ENCODE assay signal across 22 cellular contexts in the genomic region with DNA sequence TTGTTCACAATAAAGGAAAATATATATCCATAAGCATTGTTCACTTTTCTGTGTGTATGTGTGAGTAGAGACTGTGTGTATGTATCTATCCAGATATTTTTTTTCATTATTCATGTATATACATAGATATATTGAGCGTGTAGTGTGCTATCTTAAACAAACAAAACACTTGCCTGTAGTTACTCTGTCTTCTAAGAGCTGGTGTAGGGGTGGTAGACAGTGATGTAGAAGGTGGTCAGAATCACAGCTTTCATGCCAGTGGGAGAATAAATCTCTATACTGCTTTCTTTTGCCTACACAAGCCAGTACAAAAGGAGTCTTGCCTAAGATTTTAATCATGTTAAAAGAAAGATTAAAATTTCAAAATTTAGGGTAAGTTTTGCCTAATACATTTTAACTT.
"Had no signal": no experiment of that assay in that cellular context is flagged by ENCODE, and none has a peak within 500 bp of the region (broad histone marks: within the 10 kb centered on the region; RNA-seq: fewer than 3 reads in every experiment).

No MANE protein-coding gene starts in this region.

- H3K4me3 ChIP-seq: lung, pancreas, psoas muscle, tibial artery, uterus had no signal

- H3K36me3 Mint-ChIP-seq: activated naive CD8-positive, alpha-beta T cell treated with anti-CD3 and anti-CD28 coated beads, Interleukin-2, amount 10 ng/mL, durations not matched to agents 7 days and 5 days had no signal

- H3K27me3 Mint-ChIP-seq: activated naive CD8-positive, alpha-beta T cell treated with anti-CD3 and anti-CD28 coated beads, Interleukin-2, amount 10 ng/mL, durations not matched to agents 7 days and 5 days; naive thymus-derived CD8-positive, alpha-beta T cell; stimulated activated naive CD8-positive, alpha-beta T cell treated with anti-CD3 and anti-CD28 coated beads, Interleukin-15, amount 100 ng/mL, for 72 hours had no signal

- DNase-seq: activated CD4-positive, alpha-beta T cell treated with anti-CD3 and anti-CD28 coated beads for 1 hour; activated CD4-positive, alpha-beta T cell treated with anti-CD3 and anti-CD28 coated beads, Interleukin-2, amount 50 U/mL, for 1 hour; activated CD8-positive, alpha-beta T cell treated with anti-CD3 and anti-CD28 coated beads, Interleukin-2, amount 10 ng/mL, durations not matched to agents 7 days and 5 days; activated naive CD4-positive, alpha-beta T cell treated with Interleukin-2 at 50 U/mL for 16 hours; activated naive CD8-positive, alpha-beta T cell treated with anti-CD3 and anti-CD28 coated beads, Interleukin-2, amount 10 ng/mL, durations not matched to agents 7 days and 5 days; activated T-cell treated with anti-CD3 and anti-CD28 coated beads, Interleukin-2, amount 50 U/mL, for 1 hour; cortex of kidney; erythroblast; foreskin keratinocyte; naive thymus-derived CD8-positive, alpha-beta T cell; pancreas; psoas muscle; right cardiac atrium; stimulated activated CD4-positive, alpha-beta T cell treated with anti-CD3 and anti-CD28 coated beads, Interleukin-1b, Interleukin-23, amount 100 ng/mL, for 48 hours; SW 1271; tibial artery; uterus; WERI-Rb-1 had no signal

- H3K27ac Mint-ChIP-seq: activated CD8-positive, alpha-beta T cell treated with anti-CD3 and anti-CD28 coated beads, Interleukin-2, amount 10 ng/mL, durations not matched to agents 7 days and 5 days; activated naive CD8-positive, alpha-beta T cell treated with anti-CD3 and anti-CD28 coated beads, Interleukin-2, amount 10 ng/mL, durations not matched to agents 7 days and 5 days; T-helper 2 cell treated with Interferon-gamma antibody and Interleukin-4, amounts not matched to agents 5 μg/mL and 100 μg/mL, for 36 hours had no signal

- ATAC-seq: activated CD8-positive, alpha-beta T cell treated with anti-CD3 and anti-CD28 coated beads, Interleukin-2, amount 10 ng/mL, durations not matched to agents 7 days and 5 days; foreskin keratinocyte; left lobe of liver; psoas muscle; right cardiac atrium had no signal

- H3K27me3 ChIP-seq: foreskin keratinocyte, pancreas, tibial artery, uterus had no signal

- H3K9me3 Mint-ChIP-seq: activated naive CD8-positive, alpha-beta T cell treated with anti-CD3 and anti-CD28 coated beads, Interleukin-2, amount 10 ng/mL, durations not matched to agents 7 days and 5 days; naive thymus-derived CD8-positive, alpha-beta T cell; stimulated activated naive CD8-positive, alpha-beta T cell treated with anti-CD3 and anti-CD28 coated beads, Interleukin-15, amount 100 ng/mL, for 72 hours; T-helper 2 cell treated with Interferon-gamma antibody and Interleukin-4, amounts not matched to agents 5 μg/mL and 100 μg/mL, for 36 hours had no signal

- H3K36me3 ChIP-seq: pancreas, tibial artery, uterus, WERI-Rb-1 had no signal

- H3K9me3 ChIP-seq: pancreas, psoas muscle, tibial artery, uterus had no signal

- H3K4me1 ChIP-seq: pancreas, psoas muscle, tibial artery, uterus had no signal

- H3K4me3 Mint-ChIP-seq: activated CD8-positive, alpha-beta T cell treated with anti-CD3 and anti-CD28 coated beads, Interleukin-2, amount 10 ng/mL, durations not matched to agents 7 days and 5 days; activated naive CD8-positive, alpha-beta T cell treated with anti-CD3 and anti-CD28 coated beads, Interleukin-2, amount 10 ng/mL, durations not matched to agents 7 days and 5 days; stimulated activated naive CD8-positive, alpha-beta T cell treated with anti-CD3 and anti-CD28 coated beads, Interleukin-15, amount 100 ng/mL, for 72 hours; T-helper 2 cell treated with Interferon-gamma antibody and Interleukin-4, amounts not matched to agents 5 μg/mL and 100 μg/mL, for 36 hours had no signal

- H3K27ac ChIP-seq: foreskin keratinocyte, pancreas, psoas muscle, tibial artery, uterus, WERI-Rb-1 had no signal
